Comparison of ENCODE assay signal across 13 cellular contexts in genomic region chr16:4179020-4179419, GRCh38.
DNase-seq lines count a peak whose midpoint lies in the region; ATAC-seq and TF ChIP-seq lines count a peak whose summit lies in the region.
"Had no signal": no experiment of that assay in that cellular context is flagged by ENCODE, and none has a peak within 500 bp of the region (broad histone marks: within the 10 kb centered on the region; RNA-seq: fewer than 3 reads in every experiment).

No MANE protein-coding gene starts in this region.

- WGBS in lung, 2 donors = 22 to 61% methylated on average over 5 of the region's 5 CpGs

- TF ChIP-seq CTCF in CD14-positive monocyte (IDR thresholded peaks at IDR 0.05) = no peak
- TF ChIP-seq CTCF in NB4 (IDR thresholded peaks at IDR 0.05; ENCODE audit: low read depth, low read length) = no peak
- TF ChIP-seq CTCF in choroid plexus epithelial cell (conservative IDR thresholded peaks at IDR 0.05; ENCODE audit: low read depth, low read length) = no peak
- TF ChIP-seq CTCF in lung (IDR thresholded peaks at IDR 0.05; ENCODE audit: control extremely low read depth, extremely low read depth) = no peak
- no peak for TF ChIP-seq CTCF in natural killer cell (IDR thresholded peaks at IDR 0.05)

- ATAC-seq in lung (ENCODE audit: insufficient read depth, low FRiP score) (no peak), GM21529 (IDR thresholded peaks at IDR 0.05; ENCODE audit: unreplicated experiment) (no peak), natural killer cell (no peak)
- ATAC-seq: activated naive CD8-positive, alpha-beta T cell treated with anti-CD3 and anti-CD28 coated beads, Interleukin-2, amount 50 U/mL, for 24 hours; GM12878 had no signal

- no peak for TF ChIP-seq POLR2A in NB4 (IDR thresholded peaks at IDR 0.05; ENCODE audit: extremely low read depth, insufficient read length)

- H3K36me3 ChIP-seq in lung (ENCODE audit: control insufficient read depth in 2 of 2, insufficient read depth in 2 of 2, low read length in 2 of 2) = no peaks in the 10 kb centered on the region
- no peaks in the 10 kb centered on the region for H3K36me3 ChIP-seq in SJCRH30
- H3K36me3 ChIP-seq: vagina had no signal

- no peaks in the 10 kb centered on the region for H3K27me3 ChIP-seq in lung (ENCODE audit: control insufficient read depth, insufficient read depth)
- no peaks in the 10 kb centered on the region for H3K27me3 ChIP-seq in SJCRH30
- H3K27me3 ChIP-seq: vagina had no signal

- H3K27ac Mint-ChIP-seq in CD14-positive monocyte (peak overlapping the region in 4 of 7 donors; percentile 50 to 83 (median 69)), natural killer cell (no peak overlapping the region)
- H3K27ac Mint-ChIP-seq: activated naive CD8-positive, alpha-beta T cell treated with anti-CD3 and anti-CD28 coated beads, Interleukin-2, amount 50 U/mL, for 24 hours; IgD-negative memory B cell had no signal

- no peak overlapping the region for H3K27ac ChIP-seq in lung (ENCODE audit: low read depth in 1 of 2, low read length in 1 of 2)
- no peak overlapping the region for H3K27ac ChIP-seq in SJCRH30
- H3K27ac ChIP-seq: vagina had no signal

- H3K36me3 Mint-ChIP-seq in CD14-positive monocyte = peaks cover 0 to 3% of the 10 kb centered on the region in 2 donors
- no peaks in the 10 kb centered on the region for H3K36me3 Mint-ChIP-seq in natural killer cell
- H3K36me3 Mint-ChIP-seq: IgD-negative memory B cell had no signal

- H3K4me3 Mint-ChIP-seq in CD14-positive monocyte (no peak overlapping the region), natural killer cell (no peak overlapping the region)
- H3K4me3 Mint-ChIP-seq: activated naive CD8-positive, alpha-beta T cell treated with anti-CD3 and anti-CD28 coated beads, Interleukin-2, amount 50 U/mL, for 24 hours; IgD-negative memory B cell had no signal

- DNase-seq in CD14-positive monocyte (ENCODE audit: low spot score) (peak; percentile 75), NB4 (ENCODE audit: low read depth) (peak; percentile 87), choroid plexus epithelial cell (ENCODE audit: low read depth) (peak; percentile 68), lung (ENCODE audit: low spot score) (peak; percentile 79), SJCRH30 (no peak), natural killer cell (no peak), NCI-H1436 treated with DMSO at 0.1 percent for 48 hours (lab: John Stamatoyannopoulos, UW) (no peak)
- DNase-seq: activated naive CD8-positive, alpha-beta T cell treated with anti-CD3 and anti-CD28 coated beads, Interleukin-2, amount 50 U/mL, for 24 hours; NCI-H524 had no signal

- intact Hi-C loops in CD14-positive monocyte (cut with micrococcal nuclease) = no loop called here
- intact Hi-C loops in natural killer cell (cut with micrococcal nuclease) = no loop called here

- no peak overlapping the region for H3K4me3 ChIP-seq in NB4 (ENCODE audit: low read depth, low read length)
- H3K4me3 ChIP-seq in choroid plexus epithelial cell (ENCODE audit: low read depth, low read length) = no peak overlapping the region
- no peak overlapping the region for H3K4me3 ChIP-seq in lung
- no peak overlapping the region for H3K4me3 ChIP-seq in SJCRH30
- H3K4me3 ChIP-seq: GM12878, vagina had no signal

- H3K4me1 ChIP-seq in lung (ENCODE audit: control insufficient read depth in 2 of 2, insufficient read depth in 2 of 2, low read length in 2 of 2) (peaks cover 0 to under 1% of the 10 kb centered on the region in 2 donors), SJCRH30 (no peaks in the 10 kb centered on the region)

- H3K9me3 Mint-ChIP-seq in CD14-positive monocyte (peaks cover 0 to 6% (median 2%) of the 10 kb centered on the region in 7 donors), natural killer cell (no peaks in the 10 kb centered on the region)
- H3K9me3 Mint-ChIP-seq: activated naive CD8-positive, alpha-beta T cell treated with anti-CD3 and anti-CD28 coated beads, Interleukin-2, amount 50 U/mL, for 24 hours had no signal

- H3K4me1 Mint-ChIP-seq in CD14-positive monocyte = peaks cover 17% of the 10 kb centered on the region
- H3K4me1 Mint-ChIP-seq in natural killer cell = peaks cover 0 to 8% of the 10 kb centered on the region in 2 donors

- H3K9me3 ChIP-seq in lung (ENCODE audit: control insufficient read depth in 2 of 2, insufficient read depth in 1 of 2, low read length in 1 of 2) (no peaks in the 10 kb centered on the region), SJCRH30 (replicated peaks) (no peaks in the 10 kb centered on the region)
- H3K9me3 ChIP-seq: vagina had no signal

- H3K27me3 Mint-ChIP-seq in CD14-positive monocyte (ENCODE audit: low read depth in 3 of 3) = peaks cover 37 to 53% (median 53%) of the 10 kb centered on the region in 3 donors
- H3K27me3 Mint-ChIP-seq in natural killer cell (ENCODE audit: low read depth in 2 of 2) = peaks cover 0 to 6% of the 10 kb centered on the region in 2 donors
- H3K27me3 Mint-ChIP-seq: activated naive CD8-positive, alpha-beta T cell treated with anti-CD3 and anti-CD28 coated beads, Interleukin-2, amount 50 U/mL, for 24 hours had no signal

Comparison
In these comparisons a context has a peak if more than half of its experiments do, and no peak if none do; other contexts are left out.
1. DNase-seq: peak in CD14-positive monocyte (single experiment), NB4 (single experiment), choroid plexus epithelial cell (single experiment) and lung (single experiment); none in SJCRH30 (0 of 2), natural killer cell (single experiment) and NCI-H1436 treated with DMSO at 0.1 percent for 48 hours (single experiment).
2. H3K27ac Mint-ChIP-seq: peak in CD14-positive monocyte (4 of 7); none in natural killer cell (0 of 2).